18 cellular contexts compared by ENCODE assay signal in genomic region chr1:190376067-190376466, GRCh38.
"Had no signal": no experiment of that assay in that cellular context is flagged by ENCODE, and none has a peak within 500 bp of the region (broad histone marks: within the 10 kb centered on the region; RNA-seq: fewer than 3 reads in every experiment).

No MANE protein-coding gene starts in this region.

- H3K36me3 ChIP-seq: breast epithelium, neural progenitor cell, prostate gland, right atrium auricular region, tibial nerve had no signal

- H3K27ac ChIP-seq: breast epithelium, hepatocyte, neural progenitor cell, prostate gland, right atrium auricular region, tibial nerve had no signal

- H3K4me3 ChIP-seq: breast epithelium, hepatocyte, neural progenitor cell, prostate gland, right atrium auricular region, tibial nerve had no signal

- H3K4me1 ChIP-seq: breast epithelium, neural progenitor cell, prostate gland, right atrium auricular region, tibial nerve had no signal

- H3K9ac ChIP-seq: neural progenitor cell had no signal

- H3K27me3 ChIP-seq: breast epithelium, hepatocyte, neural progenitor cell, tibial nerve had no signal

- H2AFZ ChIP-seq: hepatocyte, neural progenitor cell had no signal

- DNase-seq: activated CD4-positive, alpha-beta T cell treated with anti-CD3 and anti-CD28 coated beads, Interleukin-2, amount 10 ng/mL, durations not matched to agents 24 days and 14 days; activated CD4-positive, CD25-positive, alpha-beta regulatory T cell; activated CD8-positive, alpha-beta T cell treated with anti-CD3 and anti-CD28 coated beads for 36 hours; activated naive CD4-positive, alpha-beta T cell treated with Interleukin-2 at 50 U/mL for 16 hours; activated naive CD8-positive, alpha-beta T cell treated with anti-CD3 and anti-CD28 coated beads, Interleukin-2, amount 10 ng/mL, durations not matched to agents 7 days and 5 days; activated T-cell treated with anti-CD3 and anti-CD28 coated beads, Interleukin-2, amount 50 U/mL, for 1 hour; cortex of kidney; effector CD4-positive, alpha-beta T cell; naive thymus-derived CD4-positive, alpha-beta T cell; stimulated activated CD4-positive, alpha-beta T cell treated with anti-CD3 and anti-CD28 coated beads, Interleukin-2, amount 100 ng/mL, for 48 hours; T1000 had no signal

- H3K9me3 ChIP-seq: breast epithelium, prostate gland, right atrium auricular region, tibial nerve had no signal

- ATAC-seq: activated CD8-positive, alpha-beta T cell treated with anti-CD3 and anti-CD28 coated beads for 36 hours; naive thymus-derived CD4-positive, alpha-beta T cell had no signal

- H3K4me2 ChIP-seq: hepatocyte, neural progenitor cell had no signal

- FAIRE-seq: urothelium cell line had no signal
